8 cellular contexts compared by ENCODE assay signal in genomic region chr10:91220194-91220953, GRCh38. TPM values are rescaled to one million over a fixed set of nuclear protein-coding genes. Genes with fewer than 3 reads are reported as not detected.
DNase-seq lines count a peak whose midpoint lies in the region; ATAC-seq and TF ChIP-seq lines count a peak whose summit lies in the region.

Gene PCGF5 (plus strand): TSS chr10:91220663. CDS start chr10:91222872, 2,209 bp downstream.

- peaks cover 38% of the 10 kb centered on the region for H3K4me1 Mint-ChIP-seq in activated T-helper 2 cell treated with anti-CD3 and anti-CD28 coated beads, Interferon-gamma antibody, Interleukin-2, Interleukin-4, amounts not matched to agents 10 μg/mL and 5 μg/mL and 100 μg/mL, durations not matched to agents 14 hours and 24 hours and 36 hours (ENCODE audit: low read depth)
- peaks cover 29 to 33% of the 10 kb centered on the region in 2 donors for H3K4me1 Mint-ChIP-seq in natural killer cell treated with Interleukin-12 subunit alpha and Interleukin-12 subunit beta and Interleukin-15 and Interleukin-18, amount 100 ng/mL, for 72 hours (ENCODE audit: low read depth in 2 of 2)

- ATAC-seq in GM21717 (IDR thresholded peaks at IDR 0.05; ENCODE audit: unreplicated experiment) = peak; percentile 93
- peak; percentile 100 for ATAC-seq in natural killer cell treated with Interleukin-12 subunit alpha and Interleukin-12 subunit beta and Interleukin-15 and Interleukin-18, amount 100 ng/mL, for 72 hours

- peak within 1 kb of the TSS; percentile 92 for H3K4me3 Mint-ChIP-seq in activated T-helper 2 cell treated with anti-CD3 and anti-CD28 coated beads, Interferon-gamma antibody, Interleukin-2, Interleukin-4, amounts not matched to agents 10 μg/mL and 5 μg/mL and 100 μg/mL, durations not matched to agents 14 hours and 24 hours and 36 hours (ENCODE audit: low read depth)
- H3K4me3 Mint-ChIP-seq in natural killer cell treated with Interleukin-12 subunit alpha and Interleukin-12 subunit beta and Interleukin-15 and Interleukin-18, amount 100 ng/mL, for 72 hours = peak within 1 kb of the TSS; percentile 91

- H3K4me3 ChIP-seq in Jurkat, Clone E6-1 (ENCODE audit: low read length) = peak within 1 kb of the TSS; percentile 67
- peak within 1 kb of the TSS; percentile 72 for H3K4me3 ChIP-seq in fibroblast of mammary gland (ENCODE audit: control insufficient read depth, low read depth, low read length)

- no peaks in the 10 kb centered on the region for H3K9me3 Mint-ChIP-seq in activated T-helper 2 cell treated with anti-CD3 and anti-CD28 coated beads, Interferon-gamma antibody, Interleukin-2, Interleukin-4, amounts not matched to agents 10 μg/mL and 5 μg/mL and 100 μg/mL, durations not matched to agents 14 hours and 24 hours and 36 hours
- no peaks in the 10 kb centered on the region for H3K9me3 Mint-ChIP-seq in natural killer cell treated with Interleukin-12 subunit alpha and Interleukin-12 subunit beta and Interleukin-15 and Interleukin-18, amount 100 ng/mL, for 72 hours

- no peak for TF ChIP-seq CTCF in fibroblast of mammary gland (conservative IDR thresholded peaks at IDR 0.05; ENCODE audit: control insufficient read depth, insufficient read depth, low read depth, low read length)

- peaks cover 29% of the 10 kb centered on the region for H3K36me3 Mint-ChIP-seq in activated T-helper 2 cell treated with anti-CD3 and anti-CD28 coated beads, Interferon-gamma antibody, Interleukin-2, Interleukin-4, amounts not matched to agents 10 μg/mL and 5 μg/mL and 100 μg/mL, durations not matched to agents 14 hours and 24 hours and 36 hours (ENCODE audit: low read depth)
- H3K36me3 Mint-ChIP-seq in natural killer cell treated with Interleukin-12 subunit alpha and Interleukin-12 subunit beta and Interleukin-15 and Interleukin-18, amount 100 ng/mL, for 72 hours = no peaks in the 10 kb centered on the region

- DNase-seq in Daoy (ENCODE audit: low read depth) = peak; percentile 92
- DNase-seq in Jurkat, Clone E6-1 (ENCODE audit: low read depth, low spot score) = peak; percentile 78
- DNase-seq in RPMI7951 (ENCODE audit: low read depth) = peak; percentile 88
- peak; percentile 88 for DNase-seq in activated T-helper 2 cell treated with anti-CD3 and anti-CD28 coated beads, Interferon-gamma antibody, Interleukin-2, Interleukin-4, amounts not matched to agents 10 μg/mL and 5 μg/mL and 100 μg/mL, durations not matched to agents 14 hours and 24 hours and 36 hours (ENCODE audit: low spot score)
- DNase-seq in fibroblast of mammary gland (ENCODE audit: low read depth) = peak; percentile 81
- peak; percentile 96 for DNase-seq in natural killer cell treated with Interleukin-12 subunit alpha and Interleukin-12 subunit beta and Interleukin-15 and Interleukin-18, amount 100 ng/mL, for 72 hours (ENCODE audit: low spot score)
- peak; percentile 85 for DNase-seq in stimulated activated naive CD4-positive, alpha-beta T cell treated with Interleukin-2 at 50 U/mL for 16 hours (lab: John Stamatoyannopoulos, UW)

- intact Hi-C loops in activated T-helper 2 cell treated with anti-CD3 and anti-CD28 coated beads, Interferon-gamma antibody, Interleukin-2, Interleukin-4, amounts not matched to agents 10 μg/mL and 5 μg/mL and 100 μg/mL, durations not matched to agents 14 hours and 24 hours and 36 hours (cut with micrococcal nuclease) = loop anchor here (1.0 to 10.0 kb wide), 3 partner anchors 19 to 684 kb away; partner anchors contain the start of gene FGFBP3

- H3K27me3 Mint-ChIP-seq in activated T-helper 2 cell treated with anti-CD3 and anti-CD28 coated beads, Interferon-gamma antibody, Interleukin-2, Interleukin-4, amounts not matched to agents 10 μg/mL and 5 μg/mL and 100 μg/mL, durations not matched to agents 14 hours and 24 hours and 36 hours (ENCODE audit: low read depth) = no peaks in the 10 kb centered on the region
- H3K27me3 Mint-ChIP-seq in natural killer cell treated with Interleukin-12 subunit alpha and Interleukin-12 subunit beta and Interleukin-15 and Interleukin-18, amount 100 ng/mL, for 72 hours = no peaks in the 10 kb centered on the region

- H3K27ac Mint-ChIP-seq in activated T-helper 2 cell treated with anti-CD3 and anti-CD28 coated beads, Interferon-gamma antibody, Interleukin-2, Interleukin-4, amounts not matched to agents 10 μg/mL and 5 μg/mL and 100 μg/mL, durations not matched to agents 14 hours and 24 hours and 36 hours = peak within 1 kb of the TSS; percentile 86
- peak within 1 kb of the TSS; percentile 76 to 86 for H3K27ac Mint-ChIP-seq in natural killer cell treated with Interleukin-12 subunit alpha and Interleukin-12 subunit beta and Interleukin-15 and Interleukin-18, amount 100 ng/mL, for 72 hours

RNA-seq across cellular contexts. Expression of gene PCGF5, which starts in this region (rescaled TPM):
- 15.0 and 18.9 TPM in 2 replicates for total RNA-seq in Daoy (2014; rRNA removed; shearing (Covaris generic))
- 22.9 TPM for polyA plus RNA-seq in Jurkat, Clone E6-1 (2012; ENCODE audit: insufficient read depth, insufficient read length)
- 29.5 and 31.8 TPM in 2 replicates for total RNA-seq in RPMI7951 (2014; rRNA removed; shearing (Covaris generic))
- 35.9 and 36.9 TPM in 2 replicates for total RNA-seq in activated T-helper 2 cell treated with anti-CD3 and anti-CD28 coated beads, Interferon-gamma antibody, Interleukin-2, Interleukin-4, amounts not matched to agents 10 μg/mL and 5 μg/mL and 100 μg/mL, durations not matched to agents 14 hours and 24 hours and 36 hours
- 10 to 100 TPM; 33.8 to 40.8 TPM for total RNA-seq in natural killer cell treated with Interleukin-12 subunit alpha and Interleukin-12 subunit beta and Interleukin-15 and Interleukin-18, amount 100 ng/mL, for 72 hours

Comparison
In these comparisons a context has a peak if more than half of its experiments do, and no peak if none do; other contexts are left out.
1. Peak in every context shown above with its lines: DNase-seq, ATAC-seq and H3K4me3 ChIP-seq.